In the genomic region with DNA sequence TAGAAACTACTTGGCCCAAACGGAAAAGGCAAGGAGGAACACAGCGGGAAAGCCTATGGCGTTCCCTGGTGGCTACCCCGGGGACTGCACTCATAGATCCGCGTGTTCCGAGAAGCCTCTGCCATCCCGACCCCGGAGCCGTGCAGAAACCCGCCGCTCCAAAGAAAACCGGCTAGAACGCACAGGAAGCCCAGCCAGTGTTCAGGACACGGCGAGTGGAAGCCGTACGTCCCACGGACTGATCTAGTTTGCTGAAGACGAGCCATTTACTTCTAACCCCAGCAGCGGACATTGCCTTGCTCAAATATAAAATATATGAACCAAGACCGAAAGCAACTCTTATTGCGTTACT, we compare ENCODE assay signal across 7 cellular contexts.
DNase-seq lines count a peak whose midpoint lies in the region; ATAC-seq and TF ChIP-seq lines count a peak whose summit lies in the region.
"Not testable (repeated sequence)": the region's sequence is repeated elsewhere in the genome, so short reads cannot be mapped to it uniquely, and the experiment has no call there.

No MANE protein-coding gene starts in this region.

- H3K36me3 Mint-ChIP-seq in chondrocyte (ENCODE audit: low read depth) = not testable (repeated sequence)

- H3K27ac Mint-ChIP-seq in chondrocyte (ENCODE audit: unreplicated experiment) = not testable (repeated sequence)

- 0 to 1% (median 0%) methylated on average over 5 to 18 of the region's 23 CpGs for WGBS in heart left ventricle, 4 donors

- in situ Hi-C loops in G401 (cut with HindIII; ENCODE audit: low sequenced_read_pairs) = not testable (repeated sequence)

- not testable (repeated sequence) for TF ChIP-seq POLR2A in heart left ventricle (IDR thresholded peaks at IDR 0.05)

- not testable (repeated sequence) for ATAC-seq in heart left ventricle

- not testable (repeated sequence) for H3K9me3 ChIP-seq in heart left ventricle

- not testable (repeated sequence) for H3K27ac ChIP-seq in heart left ventricle

- peak overlapping the region; percentile 60 for H3K4me3 Mint-ChIP-seq in chondrocyte (ENCODE audit: unreplicated experiment)

- peak overlapping the region in 9 of 12 donors; percentile 34 to 59 (median 45) for H3K4me3 ChIP-seq in heart left ventricle

- not testable (repeated sequence) for H3K27me3 ChIP-seq in heart left ventricle

- intact Hi-C loops in heart left ventricle (cut with DNase I) = not testable (repeated sequence)

- not testable (repeated sequence) for H3K9me3 Mint-ChIP-seq in chondrocyte (ENCODE audit: low read depth)

- TF ChIP-seq CTCF in chondrocyte (IDR thresholded peaks at IDR 0.05) (peak; percentile 26), heart left ventricle (IDR thresholded peaks at IDR 0.05) (peak in 5 of 12 donors; percentile 4 to 25 (median 12))

- peak; percentile 30 for DNase-seq in G401 (ENCODE audit: low spot score)
- DNase-seq in RPMI7951 (ENCODE audit: low read depth) = peak; percentile 15
- DNase-seq in activated T-cell treated with anti-CD3 and anti-CD28 coated beads, Interleukin-2, amount 50 U/mL, for 48 hours = peak; percentile 67
- not testable (repeated sequence) for DNase-seq in chondrocyte (ENCODE audit: low spot score)
- DNase-seq in heart left ventricle = peak in 3 of 5 donors; percentile 18 to 25 (median 19)
- DNase-seq in myocyte (ENCODE audit: low read depth) = peak; percentile 37
- peak; percentile 29 for DNase-seq in stimulated activated CD4-positive, alpha-beta T cell treated with anti-CD3 and anti-CD28 coated beads, Interleukin-15, amount 100 ng/mL, for 24 hours

- not testable (repeated sequence) for H3K27me3 Mint-ChIP-seq in chondrocyte (ENCODE audit: low read depth)

- H3K4me1 Mint-ChIP-seq in chondrocyte (ENCODE audit: low read depth) = not testable (repeated sequence)

- not testable (repeated sequence) for H3K4me1 ChIP-seq in heart left ventricle

- H3K36me3 ChIP-seq in heart left ventricle = not testable (repeated sequence)
